ENCODE assay signal across 16 cellular contexts in the genomic region with DNA sequence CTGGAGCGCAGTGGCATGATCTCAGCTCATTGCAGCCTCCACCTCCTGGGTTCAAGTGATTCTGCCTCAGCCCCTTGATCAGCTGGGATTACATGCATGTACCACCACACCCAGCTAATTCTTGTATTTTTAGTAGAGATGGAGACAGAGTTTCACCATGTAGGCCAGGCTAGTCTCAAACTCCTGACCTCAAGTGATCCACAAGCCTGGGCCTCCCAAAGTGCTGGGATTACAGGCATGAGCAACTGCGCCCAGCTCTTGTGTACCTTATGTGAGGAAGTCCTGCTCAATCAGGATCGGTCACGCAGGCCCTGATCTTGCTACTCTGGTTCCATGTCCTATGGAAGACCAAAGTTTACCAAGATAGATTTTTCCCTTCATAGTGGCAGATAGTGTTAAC. TPM values are rescaled to one million over a fixed set of nuclear protein-coding genes. Genes with fewer than 3 reads are reported as not detected.
"Had no signal": no experiment of that assay in that cellular context is flagged by ENCODE, and none has a peak within 500 bp of the region (broad histone marks: within the 10 kb centered on the region; RNA-seq: fewer than 3 reads in every experiment).

No MANE protein-coding gene starts in this region.

RNA-seq across cellular contexts. Expression of a gene that starts 27.7 kb away (rescaled TPM):
- total RNA-seq: activated B cell treated with CpG ODN at 0.5 μM for 24 hours; activated CD8-positive, alpha-beta memory T cell treated with anti-CD3 and anti-CD28 coated beads for 36 hours; activated naive CD8-positive, alpha-beta T cell treated with anti-CD3 and anti-CD28 coated beads, Interleukin-2, amount 10 ng/mL, durations not matched to agents 7 days and 5 days; activated T-helper 17 cell treated with anti-CD3 and anti-CD28 coated beads, Interleukin-2, amount 50 U/mL, for 72 hours; endothelial cell of umbilical vein; esophagus mucosa; left cardiac atrium; left ventricle myocardium superior; lung microvascular endothelial cell; mesenteric fat pad; osteoblast; posterior vena cava; renal cortical epithelial cell; T-helper 2 cell treated with Interferon-gamma antibody and Interleukin-4, amounts not matched to agents 100 ng/mL and 5 ng/mL, for 36 hours; vagina had no signal
- polyA plus RNA-seq: endothelial cell of umbilical vein, keratinocyte had no signal
